In genomic region chr22:32469799-32470212, GRCh38 we compare ENCODE assay signal across 11 cellular contexts. TPM values are rescaled to one million over a fixed set of nuclear protein-coding genes. Genes with fewer than 3 reads are reported as not detected.
DNase-seq lines count a peak whose midpoint lies in the region; ATAC-seq and TF ChIP-seq lines count a peak whose summit lies in the region.
"Had no signal": no experiment of that assay in that cellular context is flagged by ENCODE, and none has a peak within 500 bp of the region (broad histone marks: within the 10 kb centered on the region; RNA-seq: fewer than 3 reads in every experiment).

No MANE protein-coding gene starts in this region.

- H3K4me3 ChIP-seq in endodermal cell (ENCODE audit: low read length): no peak overlapping the region
- H3K4me3 ChIP-seq: thoracic aorta had no signal

- no peak overlapping the region for H3K4me3 Mint-ChIP-seq in nephron progenitor cell
- H3K4me3 Mint-ChIP-seq in endodermal cell: no peak overlapping the region
- no peak overlapping the region for H3K4me3 Mint-ChIP-seq in activated CD8-positive, alpha-beta T cell treated with anti-CD3 and anti-CD28 coated beads, Interleukin-2, amount 10 ng/mL, durations not matched to agents 7 days and 5 days
- H3K4me3 Mint-ChIP-seq: activated CD8-positive, alpha-beta memory T cell treated with anti-CD3 and anti-CD28 coated beads, Interleukin-2, amount 10 ng/mL, durations not matched to agents 7 days and 5 days had no signal

- peaks cover 44% of the 10 kb centered on the region for H3K27me3 Mint-ChIP-seq in nephron progenitor cell (ENCODE audit: low read depth, poor library complexity)
- H3K27me3 Mint-ChIP-seq in endodermal cell (ENCODE audit: insufficient read depth): peaks cover 26% of the 10 kb centered on the region
- peaks cover 16% of the 10 kb centered on the region for H3K27me3 Mint-ChIP-seq in activated CD8-positive, alpha-beta T cell treated with anti-CD3 and anti-CD28 coated beads, Interleukin-2, amount 10 ng/mL, durations not matched to agents 7 days and 5 days (ENCODE audit: low read depth)

- no peaks in the 10 kb centered on the region for H3K9me3 ChIP-seq in endodermal cell (ENCODE audit: control insufficient read depth, low read length)
- H3K9me3 ChIP-seq: thoracic aorta had no signal

- H3K9ac ChIP-seq in endodermal cell (ENCODE audit: extremely low read depth, low read length, poor library complexity, severe bottlenecking): no peak overlapping the region

- DNase-seq in DMS 273 treated with DMSO at 0.1 percent for 48 hours (lab: John Stamatoyannopoulos, UW): peak; percentile 29
- peak; percentile 89 for DNase-seq in NCI-H1694 (lab: John Stamatoyannopoulos, UW)
- peak in 28 of 61 donors; percentile 3 to 78 (median 22) for DNase-seq in caudate nucleus (lab: John Stamatoyannopoulos, UW)
- peak; percentile 4 for DNase-seq in nephron progenitor cell
- no peak for DNase-seq in middle frontal gyrus (ENCODE audit: extremely low spot score, low spot score)
- no peak for DNase-seq in endodermal cell
- no peak for DNase-seq in activated CD8-positive, alpha-beta T cell treated with anti-CD3 and anti-CD28 coated beads, Interleukin-2, amount 10 ng/mL, durations not matched to agents 7 days and 5 days
- no peak for DNase-seq in NCI-H146 (lab: John Stamatoyannopoulos, UW)
- DNase-seq: activated CD8-positive, alpha-beta memory T cell treated with anti-CD3 and anti-CD28 coated beads, Interleukin-2, amount 10 ng/mL, durations not matched to agents 7 days and 5 days had no signal

- no peak for TF ChIP-seq CTCF in nephron progenitor cell (IDR thresholded peaks at IDR 0.05)
- no peak for TF ChIP-seq CTCF in endodermal cell (conservative IDR thresholded peaks at IDR 0.05)

- H3K27ac Mint-ChIP-seq in nephron progenitor cell (no peak overlapping the region), endodermal cell (no peak overlapping the region)
- H3K27ac Mint-ChIP-seq in activated CD8-positive, alpha-beta T cell treated with anti-CD3 and anti-CD28 coated beads, Interleukin-2, amount 10 ng/mL, durations not matched to agents 7 days and 5 days: no peak overlapping the region
- H3K27ac Mint-ChIP-seq: activated CD8-positive, alpha-beta memory T cell treated with anti-CD3 and anti-CD28 coated beads, Interleukin-2, amount 10 ng/mL, durations not matched to agents 7 days and 5 days had no signal

- H3K27me3 ChIP-seq in endodermal cell (ENCODE audit: control insufficient read depth, insufficient read depth, low read length, poor library complexity, severe bottlenecking): peaks cover 22% of the 10 kb centered on the region

- POLR2A ChIA-PET in activated CD8-positive, alpha-beta T cell treated with anti-CD3 and anti-CD28 coated beads, Interleukin-2, amount 10 ng/mL, durations not matched to agents 7 days and 5 days (lab: Charles Lee): no interaction called here

- 79% methylated on average over 6 of the region's 6 CpGs; no CpG with 5 or more reads in 1 of the 2 experiments for WGBS in endodermal cell (ENCODE audit: insufficient coverage in 1 of 2, insufficient read length in 1 of 2), 2 experiments

- no peaks in the 10 kb centered on the region for H3K36me3 ChIP-seq in endodermal cell (ENCODE audit: control insufficient read depth, insufficient read depth, low read length)
- H3K36me3 ChIP-seq: thoracic aorta had no signal

- peaks cover 7% of the 10 kb centered on the region for H3K4me1 Mint-ChIP-seq in nephron progenitor cell
- H3K4me1 Mint-ChIP-seq in endodermal cell: peaks cover 2% of the 10 kb centered on the region
- H3K4me1 Mint-ChIP-seq in activated CD8-positive, alpha-beta T cell treated with anti-CD3 and anti-CD28 coated beads, Interleukin-2, amount 10 ng/mL, durations not matched to agents 7 days and 5 days (ENCODE audit: low read depth): peaks cover 9% of the 10 kb centered on the region

- H3K27ac ChIP-seq in caudate nucleus (ENCODE audit: low read depth, low read length) (peak overlapping the region; percentile 44), endodermal cell (ENCODE audit: low read depth, low read length) (no peak overlapping the region)
- H3K27ac ChIP-seq: thoracic aorta had no signal

- CTCF ChIA-PET in activated CD8-positive, alpha-beta T cell treated with anti-CD3 and anti-CD28 coated beads, Interleukin-2, amount 10 ng/mL, durations not matched to agents 7 days and 5 days (lab: Charles Lee): interaction anchor here (0.7 to 1.9 kb wide), 4 partner anchors 16 to 500 kb away, joined by 3 to 5 read pairs (median 4); partner anchors contain the start of gene RTCB

- no peak for ATAC-seq in activated CD8-positive, alpha-beta T cell treated with anti-CD3 and anti-CD28 coated beads, Interleukin-2, amount 10 ng/mL, durations not matched to agents 7 days and 5 days
- ATAC-seq: activated CD8-positive, alpha-beta memory T cell treated with anti-CD3 and anti-CD28 coated beads, Interleukin-2, amount 10 ng/mL, durations not matched to agents 7 days and 5 days had no signal

- H3K9me3 Mint-ChIP-seq in nephron progenitor cell (no peaks in the 10 kb centered on the region), endodermal cell (no peaks in the 10 kb centered on the region)
- no peaks in the 10 kb centered on the region for H3K9me3 Mint-ChIP-seq in activated CD8-positive, alpha-beta T cell treated with anti-CD3 and anti-CD28 coated beads, Interleukin-2, amount 10 ng/mL, durations not matched to agents 7 days and 5 days (ENCODE audit: insufficient read depth)

- H3K4me1 ChIP-seq in endodermal cell (ENCODE audit: control insufficient read depth, insufficient read depth, low read length): no peaks in the 10 kb centered on the region

- H3K36me3 Mint-ChIP-seq in nephron progenitor cell (ENCODE audit: low read depth) (no peaks in the 10 kb centered on the region), endodermal cell (ENCODE audit: low read depth) (no peaks in the 10 kb centered on the region)
- H3K36me3 Mint-ChIP-seq in activated CD8-positive, alpha-beta T cell treated with anti-CD3 and anti-CD28 coated beads, Interleukin-2, amount 10 ng/mL, durations not matched to agents 7 days and 5 days (ENCODE audit: low read depth): no peaks in the 10 kb centered on the region
- H3K36me3 Mint-ChIP-seq: activated CD8-positive, alpha-beta memory T cell treated with anti-CD3 and anti-CD28 coated beads, Interleukin-2, amount 10 ng/mL, durations not matched to agents 7 days and 5 days had no signal

RNA-seq across cellular contexts. Expression of gene FBXO7, which starts 4.8 kb away (rescaled TPM):
- 100 to 1,000 TPM in 1 of 2 donors, 10 to 100 TPM in 1; 84.8 to 120 TPM for total RNA-seq in endodermal cell
- polyA plus RNA-seq in endodermal cell (2013, experiment 1 of 2): 73.6 TPM
- polyA plus RNA-seq in endodermal cell (2013, experiment 2 of 2): 69.8 TPM
- 10 to 100 TPM; 84.0 to 90.0 TPM for total RNA-seq in activated CD8-positive, alpha-beta T cell treated with anti-CD3 and anti-CD28 coated beads, Interleukin-2, amount 10 ng/mL, durations not matched to agents 7 days and 5 days

RNA-seq across cellular contexts. Expression of gene BPIFC, which starts 5.6 kb away (rescaled TPM):
- total RNA-seq in endodermal cell: not detected
- polyA plus RNA-seq in endodermal cell (2013, experiment 1 of 2): not detected
- not detected for polyA plus RNA-seq in endodermal cell (2013, experiment 2 of 2)
- total RNA-seq in activated CD8-positive, alpha-beta T cell treated with anti-CD3 and anti-CD28 coated beads, Interleukin-2, amount 10 ng/mL, durations not matched to agents 7 days and 5 days: not detected
- total RNA-seq: activated CD8-positive, alpha-beta memory T cell treated with anti-CD3 and anti-CD28 coated beads, Interleukin-2, amount 10 ng/mL, durations not matched to agents 7 days and 5 days; pulmonary artery endothelial cell; thoracic aorta had no signal

RNA-seq across cellular contexts. Expression of gene RTCB, which starts 57.8 kb away (rescaled TPM):
- 100 to 1,000 TPM; 113 to 126 TPM for total RNA-seq in endodermal cell
- 91.8 TPM for polyA plus RNA-seq in endodermal cell (2013, experiment 1 of 2)
- polyA plus RNA-seq in endodermal cell (2013, experiment 2 of 2): 79.9 TPM
- total RNA-seq in activated CD8-positive, alpha-beta T cell treated with anti-CD3 and anti-CD28 coated beads, Interleukin-2, amount 10 ng/mL, durations not matched to agents 7 days and 5 days: 10 to 100 TPM; 59.0 to 60.2 TPM

Comparison
In these comparisons a context has a peak if more than half of its experiments do, and no peak if none do; other contexts are left out.
1. DNase-seq: peak in DMS 273 treated with DMSO at 0.1 percent for 48 hours (single experiment), NCI-H1694 (single experiment) and nephron progenitor cell (single experiment); none in middle frontal gyrus (single experiment), endodermal cell (single experiment), activated CD8-positive, alpha-beta T cell treated with anti-CD3 and anti-CD28 coated beads, Interleukin-2, amount 10 ng/mL, durations not matched to agents 7 days and 5 days (single experiment) and NCI-H146 (single experiment).